In genomic region chr20:64055893-64056638, GRCh38 we compare ENCODE assay signal across 8 cellular contexts. TPM values are rescaled to one million over a fixed set of nuclear protein-coding genes. Genes with fewer than 3 reads are reported as not detected.
A peak's percentile ranks its signal among the peaks of the same experiment; 100 is the strongest.
DNase-seq lines count a peak whose midpoint lies in the region; ATAC-seq and TF ChIP-seq lines count a peak whose summit lies in the region.
"Had no signal": no experiment of that assay in that cellular context is flagged by ENCODE, and none has a peak within 500 bp of the region (broad histone marks: within the 10 kb centered on the region; RNA-seq: fewer than 3 reads in every experiment).

No MANE protein-coding gene starts in this region.

- H3K27me3 ChIP-seq in Panc1 (ENCODE audit: control insufficient read depth, insufficient read depth, low read length) (no peaks in the 10 kb centered on the region), MG63 (no peaks in the 10 kb centered on the region)

- intact Hi-C loops in Panc1 (cut with micrococcal nuclease; ENCODE audit: unreplicated experiment), result no loop called here

- POLR2A ChIA-PET in Panc1 (lab: Charles Lee), result no interaction called here

- no peaks in the 10 kb centered on the region for H3K36me3 ChIP-seq in Panc1 (ENCODE audit: control insufficient read depth, insufficient read depth, low read length)
- no peaks in the 10 kb centered on the region for H3K36me3 ChIP-seq in MG63
- H3K36me3 ChIP-seq: colonic mucosa had no signal

- DNase-seq in A172 (ENCODE audit: low spot score) (peak; percentile 68), Panc1 (ENCODE audit: low read depth, low spot score) (no peak), kidney glomerular epithelial cell (lab: John Stamatoyannopoulos, UW) (peak; percentile 10), SKM-1 treated with dmso at 0.1 percent for 144 hours (lab: John Stamatoyannopoulos, UW; ENCODE audit: unreplicated experiment) (no peak), NCI-H2107 treated with DMSO at 0.1 percent for 48 hours (lab: John Stamatoyannopoulos, UW; ENCODE audit: unreplicated experiment) (no peak), MG63 (no peak)
- DNase-seq: colonic mucosa had no signal

- BruUV-seq in Panc1 (replicated peaks; lab: Mats Ljungman, UMichigan), result no TSS peak

- H3K4me3 ChIP-seq in Panc1 (ENCODE audit: low read depth in 2 of 2, low read length in 2 of 2) (no peak overlapping the region), MG63 (no peak overlapping the region)
- H3K4me3 ChIP-seq: colonic mucosa had no signal

- H3K9me3 ChIP-seq in Panc1 (ENCODE audit: control insufficient read depth, insufficient read depth, low read depth, low read length) (no peaks in the 10 kb centered on the region), MG63 (no peaks in the 10 kb centered on the region)
- H3K9me3 ChIP-seq: colonic mucosa had no signal

- H3K27ac ChIP-seq in Panc1 (ENCODE audit: low read length), result peak overlapping the region; percentile 3
- H3K27ac ChIP-seq: colonic mucosa had no signal

- H3K4me1 ChIP-seq in Panc1 (ENCODE audit: control insufficient read depth, insufficient read depth, low read length), result peaks cover 53% of the 10 kb centered on the region
- H3K4me1 ChIP-seq: colonic mucosa had no signal

- TF ChIP-seq CTCF in Panc1 (IDR thresholded peaks at IDR 0.05), result no peak

- CTCF ChIA-PET in Panc1 (lab: Charles Lee), result interaction anchor here (0.6 to 2.3 kb wide), 2 partner anchors 10 to 17 kb away, joined by 6 to 14 read pairs; no protein-coding TSS in a partner anchor

- in situ Hi-C loops in Panc1 (cut with HindIII; ENCODE audit: low pct_unique_long_range_greater_than_20kb, low sequenced_read_pairs), result no loop called here

- ATAC-seq in Panc1, result peak; percentile 45

RNA-seq across cellular contexts. Expression of gene SOX18, which starts 6.6 kb away (rescaled TPM):
- 0.21 and 1.9 TPM in 2 replicates for total RNA-seq in A172 (2014; rRNA removed; shearing (Covaris generic))
- total RNA-seq in Panc1 (2021; ENCODE audit: unreplicated experiment), result 18.7 TPM
- 25.7 TPM for polyA plus RNA-seq in Panc1 (2012; ENCODE audit: insufficient read length)
- 0.22 and 0.92 TPM in 2 replicates for total RNA-seq in MG63 (2014; rRNA removed; shearing (Covaris generic); ENCODE audit: low replicate concordance)
- total RNA-seq: activated CD8-positive, alpha-beta memory T cell treated with anti-CD3 and anti-CD28 coated beads for 36 hours had no signal

RNA-seq across cellular contexts. Expression of gene TCEA2, which starts 6.9 kb away (rescaled TPM):
- 52.7 and 58.3 TPM in 2 replicates for total RNA-seq in A172 (2014; rRNA removed; shearing (Covaris generic))
- total RNA-seq in Panc1 (2021; ENCODE audit: unreplicated experiment), result 38.5 TPM
- 79.2 TPM for polyA plus RNA-seq in Panc1 (2012; ENCODE audit: insufficient read length)
- 37.8 and 48.0 TPM in 2 replicates for total RNA-seq in MG63 (2014; rRNA removed; shearing (Covaris generic); ENCODE audit: low replicate concordance)

RNA-seq across cellular contexts. Expression of gene C20orf204, which starts 20.1 kb away (rescaled TPM):
- 0.89 and 1.2 TPM in 2 replicates for total RNA-seq in A172 (2014; rRNA removed; shearing (Covaris generic))
- total RNA-seq in Panc1 (2021; ENCODE audit: unreplicated experiment), result 1.9 TPM
- polyA plus RNA-seq in Panc1 (2012; ENCODE audit: insufficient read length), result 3.3 TPM
- 0.95 and 1.3 TPM in 2 replicates for total RNA-seq in MG63 (2014; rRNA removed; shearing (Covaris generic); ENCODE audit: low replicate concordance)

RNA-seq across cellular contexts. Expression of gene RGS19, which starts 23.3 kb away (rescaled TPM):
- total RNA-seq in A172 (2014; rRNA removed; shearing (Covaris generic)), result 29.3 and 29.5 TPM in 2 replicates
- total RNA-seq in Panc1 (2021; ENCODE audit: unreplicated experiment), result 32.0 TPM
- polyA plus RNA-seq in Panc1 (2012; ENCODE audit: insufficient read length), result 41.4 TPM
- 20.2 and 40.9 TPM in 2 replicates for total RNA-seq in MG63 (2014; rRNA removed; shearing (Covaris generic); ENCODE audit: low replicate concordance)

RNA-seq across cellular contexts. Expression of gene OPRL1, which starts 23.8 kb away (rescaled TPM):
- 0.81 and 1.2 TPM in 2 replicates for total RNA-seq in A172 (2014; rRNA removed; shearing (Covaris generic))
- total RNA-seq in Panc1 (2021; ENCODE audit: unreplicated experiment), result 3.9 TPM
- polyA plus RNA-seq in Panc1 (2012; ENCODE audit: insufficient read length), result 9.5 TPM
- total RNA-seq in MG63 (2014; rRNA removed; shearing (Covaris generic); ENCODE audit: low replicate concordance), result 1.2 and 3.9 TPM in 2 replicates

Comparison
In these comparisons a context has a peak if more than half of its experiments do, and no peak if none do; other contexts are left out.
1. DNase-seq: peak in A172 (single experiment) and kidney glomerular epithelial cell (single experiment); none in Panc1 (single experiment), SKM-1 treated with dmso at 0.1 percent for 144 hours (single experiment), NCI-H2107 treated with DMSO at 0.1 percent for 48 hours (single experiment) and MG63 (single experiment).